ENCODE assay signal across 25 cellular contexts in genomic region chr15:73978896-73979295, GRCh38. TPM values are rescaled to one million over a fixed set of nuclear protein-coding genes. Genes with fewer than 3 reads are reported as not detected.
DNase-seq lines count a peak whose midpoint lies in the region; ATAC-seq and TF ChIP-seq lines count a peak whose summit lies in the region.
"Had no signal": no experiment of that assay in that cellular context is flagged by ENCODE, and none has a peak within 500 bp of the region (broad histone marks: within the 10 kb centered on the region; RNA-seq: fewer than 3 reads in every experiment).

No MANE protein-coding gene starts in this region.

- no peak for ATAC-seq in GM19351 (IDR thresholded peaks at IDR 0.05; ENCODE audit: unreplicated experiment)
- ATAC-seq: CD8-positive, alpha-beta T cell had no signal

- H3K27me3 Mint-ChIP-seq in activated naive CD4-positive, alpha-beta T cell treated with anti-CD3 and anti-CD28 coated beads, Interleukin-2, amount 50 U/mL, for 24 hours = peaks cover 1% of the 10 kb centered on the region
- H3K27me3 Mint-ChIP-seq in nephron progenitor cell (ENCODE audit: low read depth, poor library complexity) = peaks cover 11% of the 10 kb centered on the region

- no peak for TF ChIP-seq CTCF in nephron progenitor cell (IDR thresholded peaks at IDR 0.05)

- no peak overlapping the region for H3K4me3 Mint-ChIP-seq in activated naive CD4-positive, alpha-beta T cell treated with anti-CD3 and anti-CD28 coated beads, Interleukin-2, amount 50 U/mL, for 24 hours
- no peak overlapping the region for H3K4me3 Mint-ChIP-seq in nephron progenitor cell
- H3K4me3 Mint-ChIP-seq: B cell; CD8-positive, alpha-beta T cell had no signal

- H3K9me3 Mint-ChIP-seq in activated naive CD4-positive, alpha-beta T cell treated with anti-CD3 and anti-CD28 coated beads, Interleukin-2, amount 50 U/mL, for 24 hours = no peaks in the 10 kb centered on the region
- H3K9me3 Mint-ChIP-seq in nephron progenitor cell = no peaks in the 10 kb centered on the region
- H3K9me3 Mint-ChIP-seq: CD8-positive, alpha-beta T cell had no signal

- H3K27ac Mint-ChIP-seq in activated naive CD4-positive, alpha-beta T cell treated with anti-CD3 and anti-CD28 coated beads, Interleukin-2, amount 50 U/mL, for 24 hours = peak overlapping the region; percentile 21
- peak overlapping the region; percentile 4 for H3K27ac Mint-ChIP-seq in nephron progenitor cell
- H3K27ac Mint-ChIP-seq: B cell; CD8-positive, alpha-beta T cell had no signal

- in situ Hi-C loops in SK-MEL-5 (cut with HindIII; ENCODE audit: low pct_unique_long_range_greater_than_20kb, low sequenced_read_pairs) = no loop called here

- DNase-seq in activated naive CD4-positive, alpha-beta T cell treated with anti-CD3 and anti-CD28 coated beads, Interleukin-2, amount 50 U/mL, for 16 hours = no peak
- DNase-seq in SK-MEL-5 (ENCODE audit: low read depth, low spot score) = peak; percentile 71
- DNase-seq in astrocyte of the hippocampus (ENCODE audit: low read depth, low spot score) = peak; percentile 11
- DNase-seq in nephron progenitor cell = no peak
- no peak for DNase-seq in medulla oblongata (ENCODE audit: extremely low spot score)
- DNase-seq: DMS79 treated with DMSO at 0.1 percent for 48 hours, GF-D8, GM23248, H7, Karpas-422, NCI-H1092, NCI-H1417 treated with DMSO at 0.1 percent for 48 hours, NCI-H1694 treated with DMSO at 0.1 percent for 48 hours, NCI-H2081, NCI-H2171, NCI-H226, NCI-H510A, NCI-H69, SIG-M5, SK-N-SH had no signal

- H3K36me3 Mint-ChIP-seq in activated naive CD4-positive, alpha-beta T cell treated with anti-CD3 and anti-CD28 coated beads, Interleukin-2, amount 50 U/mL, for 24 hours = no peaks in the 10 kb centered on the region
- no peaks in the 10 kb centered on the region for H3K36me3 Mint-ChIP-seq in nephron progenitor cell (ENCODE audit: low read depth)
- H3K36me3 Mint-ChIP-seq: CD8-positive, alpha-beta T cell had no signal

- H3K4me1 Mint-ChIP-seq in activated naive CD4-positive, alpha-beta T cell treated with anti-CD3 and anti-CD28 coated beads, Interleukin-2, amount 50 U/mL, for 24 hours = peaks cover 51% of the 10 kb centered on the region
- peaks cover 35% of the 10 kb centered on the region for H3K4me1 Mint-ChIP-seq in nephron progenitor cell

RNA-seq across cellular contexts. Expression of gene STOML1, which starts 13.2 kb away (rescaled TPM):
- total RNA-seq in SK-MEL-5 (2014; rRNA removed; shearing (Covaris generic)) = 7.8 and 8.0 TPM in 2 replicates
- 11.4 and 11.8 TPM in 2 replicates for polyA plus RNA-seq in SK-MEL-5 (2015; cell fraction: cytosol; rRNA removed)
- 7.7 and 21.0 TPM in 2 replicates for polyA plus RNA-seq in SK-MEL-5 (2015; cell fraction: nucleus; rRNA removed)

RNA-seq across cellular contexts. Expression of gene PML, which starts 15.6 kb away (rescaled TPM):
- total RNA-seq in SK-MEL-5 (2014; rRNA removed; shearing (Covaris generic)) = 8.7 and 9.3 TPM in 2 replicates
- polyA plus RNA-seq in SK-MEL-5 (2015; cell fraction: cytosol; rRNA removed) = 31.0 and 49.5 TPM in 2 replicates
- polyA plus RNA-seq in SK-MEL-5 (2015; cell fraction: nucleus; rRNA removed) = 39.3 and 53.3 TPM in 2 replicates

RNA-seq across cellular contexts. Expression of gene LOXL1, which starts 52.6 kb away (rescaled TPM):
- total RNA-seq in SK-MEL-5 (2014; rRNA removed; shearing (Covaris generic)) = 0.32 TPM in 1 of 2 replicates, not detected in the other
- 0.54 and 0.86 TPM in 2 replicates for polyA plus RNA-seq in SK-MEL-5 (2015; cell fraction: cytosol; rRNA removed)
- polyA plus RNA-seq in SK-MEL-5 (2015; cell fraction: nucleus; rRNA removed) = 1.6 TPM in 1 of 2 replicates, not detected in the other
- total RNA-seq: OCI-LY7 had no signal

Comparison
In these comparisons a context has a peak if more than half of its experiments do, and no peak if none do; other contexts are left out.
1. DNase-seq: peak in SK-MEL-5 (single experiment) and astrocyte of the hippocampus (single experiment); none in activated naive CD4-positive, alpha-beta T cell treated with anti-CD3 and anti-CD28 coated beads, Interleukin-2, amount 50 U/mL, for 16 hours (single experiment), nephron progenitor cell (single experiment) and medulla oblongata (single experiment).